ENCODE assay signal across 8 cellular contexts in the genomic region with DNA sequence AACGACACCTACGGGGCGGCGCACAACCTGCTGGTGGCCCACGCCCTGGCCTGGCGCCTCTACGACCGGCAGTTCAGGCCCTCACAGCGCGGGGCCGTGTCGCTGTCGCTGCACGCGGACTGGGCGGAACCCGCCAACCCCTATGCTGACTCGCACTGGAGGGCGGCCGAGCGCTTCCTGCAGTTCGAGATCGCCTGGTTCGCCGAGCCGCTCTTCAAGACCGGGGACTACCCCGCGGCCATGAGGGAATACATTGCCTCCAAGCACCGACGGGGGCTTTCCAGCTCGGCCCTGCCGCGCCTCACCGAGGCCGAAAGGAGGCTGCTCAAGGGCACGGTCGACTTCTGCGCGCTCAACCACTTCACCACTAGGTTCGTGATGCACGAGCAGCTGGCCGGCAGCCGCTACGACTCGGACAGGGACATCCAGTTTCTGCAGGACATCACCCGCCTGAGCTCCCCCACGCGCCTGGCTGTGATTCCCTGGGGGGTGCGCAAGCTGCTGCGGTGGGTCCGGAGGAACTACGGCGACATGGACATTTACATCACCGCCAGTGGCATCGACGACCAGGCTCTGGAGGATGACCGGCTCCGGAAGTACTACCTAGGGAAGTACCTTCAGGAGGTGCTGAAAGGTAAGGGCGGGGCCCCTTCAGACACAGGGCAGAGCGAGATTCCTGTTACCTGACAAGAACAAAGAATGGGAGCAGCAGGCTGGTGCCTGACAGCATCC. TPM values are rescaled to one million over a fixed set of nuclear protein-coding genes. Genes with fewer than 3 reads are reported as not detected.
DNase-seq lines count a peak whose midpoint lies in the region; ATAC-seq and TF ChIP-seq lines count a peak whose summit lies in the region.

No MANE protein-coding gene starts in this region.

- H3K27ac Mint-ChIP-seq in T-cell = no peak overlapping the region

- H3K27me3 Mint-ChIP-seq in T-cell = no peaks in the 10 kb centered on the region

- no peaks in the 10 kb centered on the region for H3K9me3 Mint-ChIP-seq in T-cell

- no peaks in the 10 kb centered on the region for H3K36me3 ChIP-seq in kidney epithelial cell (ENCODE audit: control insufficient read depth, insufficient read depth, low read length)

- H3K4me3 Mint-ChIP-seq in T-cell = peak overlapping the region; percentile 55 to 73 (median 71)

- CTCF ChIA-PET in T-cell (lab: Charles Lee) = no interaction called here

- peaks cover 10 to 19% (median 15%) of the 10 kb centered on the region in 3 donors for H3K4me1 Mint-ChIP-seq in T-cell

- DNase-seq in T-cell (peak in 33 of 34 experiments; percentile 7 to 74 (median 44)), cerebellar cortex (ENCODE audit: low spot score) (peak; percentile 30), kidney epithelial cell (ENCODE audit: low read depth) (no peak), UCSD-AML1 (lab: John Stamatoyannopoulos, UW; ENCODE audit: unreplicated experiment) (no peak), KBM-7 (no peak)
- peak; percentile 5 to 52 for DNase-seq in stimulated activated CD8-positive, alpha-beta memory T cell treated with anti-CD3 and anti-CD28 coated beads, Interleukin-7, amount 100 ng/mL, for 4 hours (ENCODE audit: low read depth in 2 of 2)

- POLR2A ChIA-PET in T-cell (lab: Charles Lee) = no interaction called here

- H3K4me3 ChIP-seq in GM12875 (ENCODE audit: low read depth, low read length) = no peak overlapping the region
- H3K4me3 ChIP-seq in kidney epithelial cell (ENCODE audit: low read depth, low read length) = peak overlapping the region; percentile 12

- peak; percentile 78 for ATAC-seq in HG02571 (IDR thresholded peaks at IDR 0.05; ENCODE audit: unreplicated experiment)
- ATAC-seq in T-cell (replicated peaks in 1 of 4) = peak; percentile 72 to 88 (median 76)

- no peaks in the 10 kb centered on the region for H3K27me3 ChIP-seq in kidney epithelial cell (ENCODE audit: control insufficient read depth, insufficient read depth, low read length)

- TF ChIP-seq CTCF in GM12875 (IDR thresholded peaks at IDR 0.05; ENCODE audit: borderline replicate concordance, insufficient read depth, low read depth, low read length) (peak; percentile 39; the same call in 1 of the 2 replicates), kidney epithelial cell (IDR thresholded peaks at IDR 0.05; ENCODE audit: insufficient read depth, low read length, poor library complexity, severe bottlenecking) (peak; percentile 37)

- in situ Hi-C loops in KBM-7 (cut with MboI; ENCODE audit: low pct_unique_long_range_greater_than_20kb, low sequenced_read_pairs) = no loop called here

- peaks cover 6% of the 10 kb centered on the region for H3K36me3 Mint-ChIP-seq in T-cell

RNA-seq across cellular contexts. Expression of a gene that starts 11.7 kb away (rescaled TPM):
- total RNA-seq in T-cell (1,000 to 10,000 TPM; 2,481 to 3,129 (median 2,646) TPM), kidney epithelial cell (5,053 and 6,223 TPM in 2 replicates)

RNA-seq across cellular contexts. Expression of a gene that starts 11.8 kb away (rescaled TPM):
- total RNA-seq in T-cell (10 to 100 TPM; 11.3 to 22.8 (median 19.5) TPM), kidney epithelial cell (15.4 and 18.1 TPM in 2 replicates)

RNA-seq across cellular contexts. Expression of a gene that starts 40.3 kb away (rescaled TPM):
- total RNA-seq in T-cell (under 1 TPM in 1 of 5 donors, not detected in 4; 0.06 TPM), kidney epithelial cell (0.07 and 0.21 TPM in 2 replicates)

Comparison
In these comparisons a context has a peak if more than half of its experiments do, and no peak if none do; other contexts are left out.
1. DNase-seq: peak in T-cell (33 of 34), cerebellar cortex (single experiment) and stimulated activated CD8-positive, alpha-beta memory T cell treated with anti-CD3 and anti-CD28 coated beads, Interleukin-7, amount 100 ng/mL, for 4 hours (2 of 2); none in kidney epithelial cell (single experiment), UCSD-AML1 (single experiment) and KBM-7 (single experiment).